Comparison of ENCODE assay signal across 8 cellular contexts in the genomic region with DNA sequence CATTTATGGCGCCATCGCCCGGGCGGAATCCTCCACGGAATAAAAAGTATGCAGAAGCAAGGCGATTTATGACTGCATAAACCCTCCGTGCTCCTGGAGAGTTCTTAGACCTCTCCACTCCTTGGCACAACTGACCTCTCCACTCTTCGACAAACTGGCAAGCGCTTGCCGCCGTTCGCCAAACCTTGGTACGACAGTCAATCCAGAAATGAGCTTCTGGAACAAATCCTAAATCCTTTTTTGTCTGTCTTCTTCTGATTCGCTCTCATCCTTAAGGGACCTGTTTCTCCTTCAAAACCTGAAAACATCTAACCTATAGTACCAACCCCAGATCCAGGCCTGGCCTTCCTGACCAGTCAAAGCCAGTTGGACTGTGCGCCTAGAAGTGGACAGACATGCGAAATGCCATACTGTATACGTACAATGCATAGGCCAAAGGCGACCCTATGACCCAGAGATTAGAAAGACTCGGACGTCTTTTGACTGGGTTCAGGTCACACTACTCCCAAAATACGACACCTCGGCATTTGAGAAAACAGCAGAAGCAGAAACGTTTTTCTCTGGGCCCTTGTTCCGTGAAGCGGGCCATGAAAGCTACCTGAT. TPM values are rescaled to one million over a fixed set of nuclear protein-coding genes. Genes with fewer than 3 reads are reported as not detected.
A peak's percentile ranks its signal among the peaks of the same experiment; 100 is the strongest.
DNase-seq lines count a peak whose midpoint lies in the region; ATAC-seq and TF ChIP-seq lines count a peak whose summit lies in the region.

No MANE protein-coding gene starts in this region.

- POLR2A ChIA-PET in activated CD8-positive, alpha-beta T cell treated with anti-CD3 and anti-CD28 coated beads for 36 hours (lab: Charles Lee): interaction anchor here (1.1 to 7.2 kb wide), 7 partner anchors 21 to 1027 kb away, joined by 3 to 62 read pairs (median 4); a partner anchor contains a TSS

- H3K9me3 Mint-ChIP-seq in T-helper 1 cell treated with Interleukin-12 subunit alpha and Interleukin-12 subunit beta and Interleukin-4 antibody, amounts not matched to agents 30 μg/mL and 1 μg/mL, for 36 hours: peaks cover 18% of the 10 kb centered on the region
- peaks cover 7% of the 10 kb centered on the region for H3K9me3 Mint-ChIP-seq in activated CD8-positive, alpha-beta T cell treated with anti-CD3 and anti-CD28 coated beads for 36 hours

- peaks cover 9% of the 10 kb centered on the region for H3K36me3 Mint-ChIP-seq in T-helper 1 cell treated with Interleukin-12 subunit alpha and Interleukin-12 subunit beta and Interleukin-4 antibody, amounts not matched to agents 30 μg/mL and 1 μg/mL, for 36 hours (ENCODE audit: low read depth)
- peaks cover 10% of the 10 kb centered on the region for H3K36me3 Mint-ChIP-seq in activated CD8-positive, alpha-beta T cell treated with anti-CD3 and anti-CD28 coated beads for 36 hours (ENCODE audit: low read depth)

- CTCF ChIA-PET in activated CD8-positive, alpha-beta T cell treated with anti-CD3 and anti-CD28 coated beads for 36 hours (lab: Charles Lee): interaction anchor here (3.1 to 6.2 kb wide), 2 partner anchors 25 to 152 kb away, joined by 24 to 33 read pairs; no protein-coding TSS in a partner anchor

- peak overlapping the region; percentile 97 for H3K4me3 ChIP-seq in iPS-18a (ENCODE audit: low read length)
- peak overlapping the region; percentile 76 for H3K4me3 ChIP-seq in suprapubic skin

- no peak for TF ChIP-seq EP300 in suprapubic skin (IDR thresholded peaks at IDR 0.05)

- H3K27ac Mint-ChIP-seq in T-helper 1 cell treated with Interleukin-12 subunit alpha and Interleukin-12 subunit beta and Interleukin-4 antibody, amounts not matched to agents 30 μg/mL and 1 μg/mL, for 36 hours: peak overlapping the region; percentile 92
- peak overlapping the region; percentile 84 for H3K27ac Mint-ChIP-seq in activated CD8-positive, alpha-beta T cell treated with anti-CD3 and anti-CD28 coated beads for 36 hours

- ATAC-seq in activated CD8-positive, alpha-beta T cell treated with anti-CD3 and anti-CD28 coated beads for 36 hours: no peak

- H3K27me3 ChIP-seq in iPS-18a (ENCODE audit: control insufficient read depth, insufficient read depth, low read length) (peaks cover 13% of the 10 kb centered on the region), suprapubic skin (peaks cover 4% of the 10 kb centered on the region)

- H3K4me3 Mint-ChIP-seq in T-helper 1 cell treated with Interleukin-12 subunit alpha and Interleukin-12 subunit beta and Interleukin-4 antibody, amounts not matched to agents 30 μg/mL and 1 μg/mL, for 36 hours: peak overlapping the region; percentile 87
- H3K4me3 Mint-ChIP-seq in activated CD8-positive, alpha-beta T cell treated with anti-CD3 and anti-CD28 coated beads for 36 hours: peak overlapping the region; percentile 89

- H3K9me3 ChIP-seq in iPS-18a (ENCODE audit: control insufficient read depth, low read depth, low read length) (no peaks in the 10 kb centered on the region), suprapubic skin (no peaks in the 10 kb centered on the region)

- no peak for TF ChIP-seq CTCF in activated CD8-positive, alpha-beta T cell treated with anti-CD3 and anti-CD28 coated beads for 36 hours (IDR thresholded peaks at IDR 0.05)
- TF ChIP-seq CTCF in suprapubic skin (IDR thresholded peaks at IDR 0.05): no peak

- H3K27me3 Mint-ChIP-seq in T-helper 1 cell treated with Interleukin-12 subunit alpha and Interleukin-12 subunit beta and Interleukin-4 antibody, amounts not matched to agents 30 μg/mL and 1 μg/mL, for 36 hours (ENCODE audit: low read depth): peaks cover 18% of the 10 kb centered on the region
- peaks cover 3% of the 10 kb centered on the region for H3K27me3 Mint-ChIP-seq in activated CD8-positive, alpha-beta T cell treated with anti-CD3 and anti-CD28 coated beads for 36 hours

- H3K4me1 Mint-ChIP-seq in T-helper 1 cell treated with Interleukin-12 subunit alpha and Interleukin-12 subunit beta and Interleukin-4 antibody, amounts not matched to agents 30 μg/mL and 1 μg/mL, for 36 hours (ENCODE audit: low read depth): peaks cover 35% of the 10 kb centered on the region
- peaks cover 30% of the 10 kb centered on the region for H3K4me1 Mint-ChIP-seq in activated CD8-positive, alpha-beta T cell treated with anti-CD3 and anti-CD28 coated beads for 36 hours (ENCODE audit: low read depth)

- H3K4me1 ChIP-seq in iPS-18a (ENCODE audit: control insufficient read depth, low read depth, low read length): peaks cover 6% of the 10 kb centered on the region
- H3K4me1 ChIP-seq in suprapubic skin: peaks cover 18% of the 10 kb centered on the region

- H3K36me3 ChIP-seq in iPS-18a (ENCODE audit: control insufficient read depth, low read depth, low read length) (no peaks in the 10 kb centered on the region), suprapubic skin (no peaks in the 10 kb centered on the region)

- intact Hi-C loops in activated CD8-positive, alpha-beta T cell treated with anti-CD3 and anti-CD28 coated beads for 36 hours (cut with micrococcal nuclease): loop anchor here (2.0 to 10.0 kb wide), 2 partner anchors 76 to 120 kb away; no protein-coding TSS in a partner anchor

- WGBS in suprapubic skin: 38% methylated on average over 25 of the region's 25 CpGs

- peak overlapping the region; percentile 83 for H3K9ac ChIP-seq in iPS-18a (ENCODE audit: low read length)

- DNase-seq in T-helper 1 cell: no peak
- DNase-seq in activated CD8-positive, alpha-beta T cell treated with anti-CD3 and anti-CD28 coated beads for 36 hours: no peak
- DNase-seq in suprapubic skin (ENCODE audit: low spot score in 2 of 2): no peak
- DNase-seq in stimulated activated CD4-positive, alpha-beta T cell treated with anti-CD3 and anti-CD28 coated beads, Interleukin-2, amount 100 ng/mL, for 24 hours: no peak
- no peak for DNase-seq in DMS79 (lab: John Stamatoyannopoulos, UW)
- DNase-seq in EL: no peak

- TF ChIP-seq POLR2A in suprapubic skin (IDR thresholded peaks at IDR 0.05): no peak

- no peak overlapping the region for H3K27ac ChIP-seq in iPS-18a (ENCODE audit: low read length)
- H3K27ac ChIP-seq in suprapubic skin: no peak overlapping the region

RNA-seq across cellular contexts. Expression of gene TRIM27, which starts 59.4 kb away (rescaled TPM):
- 10 to 100 TPM; 45.6 to 46.4 TPM for total RNA-seq in activated CD8-positive, alpha-beta T cell treated with anti-CD3 and anti-CD28 coated beads for 36 hours
- 10 to 100 TPM; 30.0 to 48.0 (median 40.2) TPM for total RNA-seq in suprapubic skin
